Comparison of ENCODE assay signal across 22 cellular contexts in genomic region chr1:77100870-77101269, GRCh38.
"Had no signal": no experiment of that assay in that cellular context is flagged by ENCODE, and none has a peak within 500 bp of the region (broad histone marks: within the 10 kb centered on the region; RNA-seq: fewer than 3 reads in every experiment).

No MANE protein-coding gene starts in this region.

- H3K27me3 ChIP-seq: neutrophil, right atrium auricular region, tibial nerve, vagina had no signal

- FAIRE-seq: islet of Langerhans had no signal

- DNase-seq: activated CD4-positive, alpha-beta T cell treated with anti-CD3 and anti-CD28 coated beads, Interleukin-2, amount 10 ng/mL, durations not matched to agents 24 days and 14 days; activated CD4-positive, CD25-positive, alpha-beta regulatory T cell; activated CD8-positive, alpha-beta memory T cell treated with anti-CD3 and anti-CD28 coated beads, Interleukin-2, amount 50 U/mL, for 4 hours; activated CD8-positive, alpha-beta T cell treated with anti-CD3 and anti-CD28 coated beads, Interleukin-2, amount 10 ng/mL, durations not matched to agents 7 days and 5 days; activated effector memory CD4-positive, alpha-beta T cell treated with anti-CD3 and anti-CD28 coated beads, Interleukin-2, amount 50 U/mL, for 16 hours; activated T-cell treated with anti-CD3 and anti-CD28 coated beads, Interleukin-2, amount 50 U/mL, for 48 hours; amygdala; dermis blood vessel endothelial cell; effector memory CD8-positive, alpha-beta T cell; left colon; naive thymus-derived CD8-positive, alpha-beta T cell; stimulated activated CD4-positive, alpha-beta T cell treated with anti-CD3 and anti-CD28 coated beads, Interleukin-15, amount 100 ng/mL, for 24 hours; stimulated activated CD4-positive, alpha-beta T cell treated with anti-CD3 and anti-CD28 coated beads, Interleukin-4, amount 100 ng/mL, for 24 hours; stimulated activated naive CD4-positive, alpha-beta T cell treated with Interleukin-2 at 50 U/mL for 16 hours; substantia nigra had no signal

- ATAC-seq: activated CD8-positive, alpha-beta T cell treated with anti-CD3 and anti-CD28 coated beads, Interleukin-2, amount 10 ng/mL, durations not matched to agents 7 days and 5 days; activated naive CD4-positive, alpha-beta T cell treated with anti-CD3 and anti-CD28 coated beads, Interleukin-2, amount 50 U/mL, for 72 hours; effector memory CD8-positive, alpha-beta T cell; left colon; naive thymus-derived CD8-positive, alpha-beta T cell had no signal

- H3K9me3 ChIP-seq: neutrophil, right atrium auricular region, vagina had no signal

- H3K4me1 ChIP-seq: right atrium auricular region, tibial nerve, vagina had no signal

- H3K36me3 ChIP-seq: neutrophil, right atrium auricular region, vagina had no signal

- H3K4me3 ChIP-seq: right atrium auricular region, skin epidermis, tibial nerve, vagina had no signal

- H3K27ac ChIP-seq: neutrophil, right atrium auricular region, skin epidermis, tibial nerve, vagina had no signal
